16 cellular contexts compared by ENCODE assay signal in genomic region chr3:121517950-121518349, GRCh38. TPM values are rescaled to one million over a fixed set of nuclear protein-coding genes. Genes with fewer than 3 reads are reported as not detected.
DNase-seq lines count a peak whose midpoint lies in the region; ATAC-seq and TF ChIP-seq lines count a peak whose summit lies in the region.
"Had no signal": no experiment of that assay in that cellular context is flagged by ENCODE, and none has a peak within 500 bp of the region (broad histone marks: within the 10 kb centered on the region; RNA-seq: fewer than 3 reads in every experiment).

No MANE protein-coding gene starts in this region.

- no peak overlapping the region for H4K91ac ChIP-seq in IMR-90 (ENCODE audit: insufficient read depth, low read depth, low read length)

- H3K23ac ChIP-seq in IMR-90 (ENCODE audit: low read depth, low read length), result no peak overlapping the region

- H3K9me1 ChIP-seq in IMR-90 (ENCODE audit: insufficient read depth, low read length), result peaks cover 3% of the 10 kb centered on the region; the same call in 1 of the 2 replicates

- no peak overlapping the region for H2AFZ ChIP-seq in IMR-90 (replicated peaks; ENCODE audit: low read length, poor library complexity)
- H2AFZ ChIP-seq: GM23338 had no signal

- no peak overlapping the region for H2AK5ac ChIP-seq in IMR-90 (ENCODE audit: low read depth, low read length)

- H4K8ac ChIP-seq in IMR-90 (ENCODE audit: low read depth in 2 of 2, low read length in 2 of 2), result no peak overlapping the region; a peak in 1 of 4 replicates

- no peak overlapping the region for H3K4ac ChIP-seq in IMR-90 (ENCODE audit: low read depth, low read length)

- no peak overlapping the region for H3K14ac ChIP-seq in IMR-90 (replicated peaks; ENCODE audit: low read depth, low read length)

- H3K36me3 ChIP-seq in IMR-90 (ENCODE audit: control insufficient read depth, insufficient read depth, low read length), result peaks cover 1% of the 10 kb centered on the region; the same call in 1 of the 2 replicates

- no peak overlapping the region for H3K9ac ChIP-seq in IMR-90 (ENCODE audit: low read depth, low read length)

- no peak overlapping the region for H3K56ac ChIP-seq in IMR-90 (ENCODE audit: extremely low read depth, insufficient read depth, low read length)

- TF ChIP-seq RAD21 in IMR-90 (IDR thresholded peaks at IDR 0.05; ENCODE audit: low read length), result no peak

- CTCF ChIA-PET in IMR-90 (lab: Yijun Ruan, JAX), result interaction anchor here (0.6 kb wide), 1 partner anchor 472 kb away, joined by 6 read pairs; no protein-coding TSS in a partner anchor

- no peak overlapping the region for H4K5ac ChIP-seq in IMR-90 (ENCODE audit: low read depth, low read length)

- in situ Hi-C loops in IMR-90 (cut with MboI; ENCODE audit: low sequenced_read_pairs) (loop anchor here (25.0 kb wide), 1 partner anchor 106 kb away; no protein-coding TSS in a partner anchor), astrocyte of the spinal cord (cut with HindIII; ENCODE audit: low sequenced_read_pairs) (no loop called here)

- H3K4me3 ChIP-seq in IMR-90 (ENCODE audit: insufficient read depth, low read depth, low read length) (no peak overlapping the region), astrocyte of the spinal cord (ENCODE audit: low read depth, low read length) (no peak overlapping the region)
- H3K4me3 ChIP-seq: GM12878, GM23338 had no signal

- no peak for TF ChIP-seq POLR2A in IMR-90 (IDR thresholded peaks at IDR 0.05; ENCODE audit: low read depth, low read length)

- BruUV-seq in IMR-90 (replicated peaks; lab: Mats Ljungman, UMichigan), result no TSS peak

- no peaks in the 10 kb centered on the region for H4K20me1 ChIP-seq in IMR-90 (ENCODE audit: insufficient read depth, low read length)

- TF ChIP-seq CTCF in IMR-90 (conservative IDR thresholded peaks at IDR 0.05; ENCODE audit: low read depth, low read length) (no peak), astrocyte of the spinal cord (IDR thresholded peaks at IDR 0.05; ENCODE audit: low read depth, low read length) (no peak)

- H2BK120ac ChIP-seq in IMR-90 (ENCODE audit: low read depth, low read length), result no peak overlapping the region

- ATAC-seq in IMR-90 (ENCODE audit: low read depth) (0 out of 2 replicates have a peak, but pooled peaks have one; percentile 32), HG03378 (IDR thresholded peaks at IDR 0.05; ENCODE audit: unreplicated experiment) (no peak)
- ATAC-seq: GM12878, GM23338 had no signal

- POLR2A ChIA-PET in IMR-90 (lab: Charles Lee; ENCODE audit: unreplicated experiment), result no interaction called here

- no peak overlapping the region for H2AK9ac ChIP-seq in IMR-90 (replicated peaks; ENCODE audit: low read depth, low read length, poor library complexity)

- H2BK20ac ChIP-seq in IMR-90 (ENCODE audit: low read depth, low read length), result no peak overlapping the region

- H2BK5ac ChIP-seq in IMR-90 (ENCODE audit: low read depth, low read length, poor library complexity, severe bottlenecking), result no peak overlapping the region

- peak; percentile 11 for DNase-seq in IMR-90
- peak; percentile 29 for DNase-seq in astrocyte of the spinal cord (ENCODE audit: low read depth, low spot score)
- peak; percentile 7 for DNase-seq in left kidney (ENCODE audit: low read depth, low spot score)
- DNase-seq in stromal cell of bone marrow (ENCODE audit: low read depth), result peak; percentile 4
- DNase-seq in NCI-H146 (lab: John Stamatoyannopoulos, UW), result no peak
- no peak for DNase-seq in substantia nigra (lab: John Stamatoyannopoulos, UW)
- DNase-seq: BE2C; CD4-positive, alpha-beta memory T cell; DMS79; H7 had no signal

- peaks cover 0 to 15% of the 10 kb centered on the region in 2 experiments; a peak in 3 of 4 replicates for H3K79me1 ChIP-seq in IMR-90 (ENCODE audit: low read depth in 1 of 2, low read length in 2 of 2)

- dilution Hi-C loops in IMR-90 (cut with HindIII; ENCODE audit: low sequenced_read_pairs, unreplicated experiment), result no loop called here

- no peaks in the 10 kb centered on the region; the same call in 1 of the 2 replicates for H3K4me1 ChIP-seq in IMR-90 (ENCODE audit: control insufficient read depth, insufficient read depth, low read length)
- H3K4me1 ChIP-seq: BE2C had no signal

- intact Hi-C loops in IMR-90 (cut with micrococcal nuclease), result no loop called here

- H3K9me3 ChIP-seq in IMR-90 (ENCODE audit: control insufficient read depth, insufficient read depth, low read length), result no peaks in the 10 kb centered on the region
- H3K9me3 ChIP-seq: BE2C had no signal

- H3K4me2 ChIP-seq in IMR-90 (ENCODE audit: low read depth, low read length), result no peak overlapping the region
- H3K4me2 ChIP-seq: GM23338 had no signal

- WGBS in IMR-90 (ENCODE audit: extremely low coverage in 2 of 2, insufficient read length in 1 of 2), 2 experiments, result no CpG with 5 or more reads among the region's 2 CpGs

- no peaks in the 10 kb centered on the region for H3K27me3 ChIP-seq in IMR-90 (ENCODE audit: control insufficient read depth, insufficient read depth, low read length)
- H3K27me3 ChIP-seq: BE2C had no signal

- H3K18ac ChIP-seq in IMR-90 (ENCODE audit: low read depth, low read length), result no peak overlapping the region

- no peak overlapping the region for H3K27ac ChIP-seq in IMR-90 (ENCODE audit: insufficient read depth, low read length)
- H3K27ac ChIP-seq in substantia nigra (ENCODE audit: low read depth, low read length, poor library complexity, severe bottlenecking), result no peak overlapping the region
- H3K27ac ChIP-seq: C4-2B had no signal

- H2BK15ac ChIP-seq in IMR-90 (ENCODE audit: low read depth, low read length), result no peak overlapping the region

TF ChIP-seq in IMR-90, 13 proteins besides CTCF, POLR2A, EP300 and RAD21:
- TF ChIP-seq RFX5 (IDR thresholded peaks at IDR 0.05; ENCODE audit: low read depth, low read length), result no peak
TF ChIP-seq in IMR-90: peak in this region for 0.

RNA-seq across cellular contexts. Expression of gene POLQ, which starts 27.8 kb away (rescaled TPM):
- 5.0 and 7.5 TPM in 2 replicates for total RNA-seq in IMR-90 (2012; rRNA removed)
- 1.7 and 1.8 TPM in 2 replicates for polyA plus RNA-seq in IMR-90 (2012; rRNA removed)
- polyA plus RNA-seq in IMR-90 (2012; cell fraction: cytosol; rRNA removed), result 0.11 and 0.22 TPM in 2 replicates
- polyA plus RNA-seq in IMR-90 (2012; cell fraction: nucleus; rRNA removed; ENCODE audit: low replicate concordance), result 0.33 and 3.6 TPM in 2 replicates

RNA-seq across cellular contexts. Expression of gene ARGFX, which starts 49.8 kb away (rescaled TPM):
- total RNA-seq in IMR-90 (2012; rRNA removed), result not detected in 2 replicates
- not detected in 2 replicates for polyA plus RNA-seq in IMR-90 (2012; rRNA removed)
- not detected in 2 replicates for polyA plus RNA-seq in IMR-90 (2012; cell fraction: cytosol; rRNA removed)
- not detected in 2 replicates for polyA plus RNA-seq in IMR-90 (2012; cell fraction: nucleus; rRNA removed; ENCODE audit: low replicate concordance)
- total RNA-seq: CD4-positive, alpha-beta memory T cell; G401; GM12878; GM23338; H7 had no signal
- polyA plus RNA-seq: AG04450; CD4-positive, alpha-beta memory T cell; GM12878; GM23338 had no signal

Comparison
In these comparisons a context has a peak if more than half of its experiments do, and no peak if none do; other contexts are left out.
1. DNase-seq: peak in IMR-90 (single experiment), astrocyte of the spinal cord (single experiment), left kidney (single experiment) and stromal cell of bone marrow (single experiment); none in NCI-H146 (single experiment) and substantia nigra (0 of 49).